In genomic region chr12:82652071-82652470, GRCh38 we compare ENCODE assay signal across 14 cellular contexts. TPM values are rescaled to one million over a fixed set of nuclear protein-coding genes. Genes with fewer than 3 reads are reported as not detected.
"Had no signal": no experiment of that assay in that cellular context is flagged by ENCODE, and none has a peak within 500 bp of the region (broad histone marks: within the 10 kb centered on the region; RNA-seq: fewer than 3 reads in every experiment).

No MANE protein-coding gene starts in this region.

- ATAC-seq: gastroesophageal sphincter; naive thymus-derived CD4-positive, alpha-beta T cell; psoas muscle; right lobe of liver; stimulated activated memory B cell treated with anti-CD40 and anti-IgM and Interleukin-4, amounts not matched to agents 10 μg/mL and 1 μg/mL and 100 μg/mL, for 72 hours had no signal

- H3K9me3 Mint-ChIP-seq: stimulated activated memory B cell treated with anti-CD40 and anti-IgM and Interleukin-4, amounts not matched to agents 10 μg/mL and 1 μg/mL and 100 μg/mL, for 72 hours; stimulated activated naive CD8-positive, alpha-beta T cell treated with anti-CD3 and anti-CD28 coated beads, Interleukin-15, Interleukin-2, amounts not matched to agents 100 ng/mL and 50 ng/mL, for 24 hours had no signal

- H3K27ac ChIP-seq: coronary artery, gastroesophageal sphincter, parathyroid adenoma, psoas muscle, right lobe of liver, tibial artery had no signal

- H3K4me1 Mint-ChIP-seq: stimulated activated memory B cell treated with anti-CD40 and anti-IgM and Interleukin-4, amounts not matched to agents 10 μg/mL and 1 μg/mL and 100 μg/mL, for 72 hours had no signal

- H3K4me1 ChIP-seq: gastroesophageal sphincter, parathyroid adenoma, psoas muscle, right lobe of liver, tibial artery had no signal

- H3K27me3 Mint-ChIP-seq: stimulated activated memory B cell treated with anti-CD40 and anti-IgM and Interleukin-4, amounts not matched to agents 10 μg/mL and 1 μg/mL and 100 μg/mL, for 72 hours; stimulated activated naive CD8-positive, alpha-beta T cell treated with anti-CD3 and anti-CD28 coated beads, Interleukin-15, Interleukin-2, amounts not matched to agents 100 ng/mL and 50 ng/mL, for 24 hours had no signal

- H3K4me3 ChIP-seq: coronary artery, gastroesophageal sphincter, psoas muscle, right lobe of liver, tibial artery had no signal

- DNase-seq: effector CD4-positive, alpha-beta T cell; glutamatergic neuron; naive thymus-derived CD4-positive, alpha-beta T cell; nephron progenitor cell; psoas muscle; retina; right lobe of liver; stimulated activated CD4-positive, alpha-beta T cell treated with anti-CD3 and anti-CD28 coated beads, Interleukin-4, amount 100 ng/mL, for 24 hours; tibial artery had no signal

- H3K27ac Mint-ChIP-seq: naive thymus-derived CD4-positive, alpha-beta T cell; nephron progenitor cell; stimulated activated memory B cell treated with anti-CD40 and anti-IgM and Interleukin-4, amounts not matched to agents 10 μg/mL and 1 μg/mL and 100 μg/mL, for 72 hours; stimulated activated naive CD8-positive, alpha-beta T cell treated with anti-CD3 and anti-CD28 coated beads, Interleukin-15, Interleukin-2, amounts not matched to agents 100 ng/mL and 50 ng/mL, for 24 hours had no signal

- H3K4me3 Mint-ChIP-seq: naive thymus-derived CD4-positive, alpha-beta T cell; nephron progenitor cell; stimulated activated memory B cell treated with anti-CD40 and anti-IgM and Interleukin-4, amounts not matched to agents 10 μg/mL and 1 μg/mL and 100 μg/mL, for 72 hours; stimulated activated naive CD8-positive, alpha-beta T cell treated with anti-CD3 and anti-CD28 coated beads, Interleukin-15, Interleukin-2, amounts not matched to agents 100 ng/mL and 50 ng/mL, for 24 hours had no signal

- H3K27me3 ChIP-seq: gastroesophageal sphincter, right lobe of liver, tibial artery had no signal

- H3K9me3 ChIP-seq: gastroesophageal sphincter, psoas muscle, right lobe of liver, tibial artery had no signal

- H3K36me3 ChIP-seq: gastroesophageal sphincter, right lobe of liver, tibial artery had no signal

- H3K36me3 Mint-ChIP-seq: naive thymus-derived CD4-positive, alpha-beta T cell; stimulated activated memory B cell treated with anti-CD40 and anti-IgM and Interleukin-4, amounts not matched to agents 10 μg/mL and 1 μg/mL and 100 μg/mL, for 72 hours had no signal

RNA-seq across cellular contexts. Expression of gene TMTC2, which starts 34.6 kb away (rescaled TPM):
- polyA plus RNA-seq: naive thymus-derived CD4-positive, alpha-beta T cell had no signal
